17 cellular contexts compared by ENCODE assay signal in the genomic region with DNA sequence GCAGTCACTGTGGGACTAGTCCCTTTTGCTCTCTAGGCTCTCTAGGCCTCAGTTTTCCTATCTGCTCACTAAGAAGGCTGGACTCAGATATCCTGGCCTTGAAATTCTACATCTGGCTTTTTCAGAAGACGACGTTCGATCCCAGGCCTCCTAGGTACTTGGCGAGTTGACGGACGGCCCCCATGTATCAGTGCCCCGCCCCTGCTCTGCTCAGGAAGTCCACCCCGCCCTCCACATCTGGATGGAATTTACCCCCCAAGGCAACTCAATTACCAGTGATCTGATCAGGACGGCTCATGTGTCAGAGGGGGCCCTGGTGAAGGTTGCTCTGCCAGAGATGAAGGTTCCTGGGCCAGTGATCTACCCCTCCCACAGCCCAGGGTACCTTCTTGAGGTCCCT. TPM values are rescaled to one million over a fixed set of nuclear protein-coding genes. Genes with fewer than 3 reads are reported as not detected.
A peak's percentile ranks its signal among the peaks of the same experiment; 100 is the strongest.
DNase-seq lines count a peak whose midpoint lies in the region; ATAC-seq and TF ChIP-seq lines count a peak whose summit lies in the region.
"Had no signal": no experiment of that assay in that cellular context is flagged by ENCODE, and none has a peak within 500 bp of the region (broad histone marks: within the 10 kb centered on the region; RNA-seq: fewer than 3 reads in every experiment).

No MANE protein-coding gene starts in this region.

- 74% methylated on average over 8 of the region's 9 CpGs for WGBS in mesenchymal stem cell
- WGBS in transverse colon (ENCODE audit: low coverage in 1 of 2), 2 donors, result 72% methylated on average over 9 of the region's 9 CpGs; no CpG with 5 or more reads in 1 of the 2 donors

- H4K8ac ChIP-seq in mesenchymal stem cell (ENCODE audit: low read length), result peak overlapping the region; percentile 14

- ATAC-seq in RWPE2 (ENCODE audit: low read depth), result no peak
- ATAC-seq in thoracic aorta (ENCODE audit: insufficient number of reproducible peaks, low FRiP score, low read depth), result no peak
- ATAC-seq: activated naive CD8-positive, alpha-beta T cell treated with anti-CD3 and anti-CD28 coated beads, Interleukin-2, amount 50 U/mL, for 24 hours; WTC11 had no signal

- in situ Hi-C loops in transverse colon (cut with MboI; ENCODE audit: low pct_ligation_motif_present in 1 of 4, low pct_unique_long_range_greater_than_20kb in 1 of 4, low sequenced_read_pairs in 3 of 4), result no loop called here

- H3K14ac ChIP-seq in mesenchymal stem cell (ENCODE audit: low read length in 2 of 2), result no peak overlapping the region

- no peak for TF ChIP-seq EP300 in transverse colon (IDR thresholded peaks at IDR 0.05; ENCODE audit: low read depth)

- H3K27me3 ChIP-seq in RWPE2 (ENCODE audit: insufficient read depth, poor library complexity, severe bottlenecking) (no peaks in the 10 kb centered on the region), mesenchymal stem cell (ENCODE audit: control insufficient read depth in 1 of 2, insufficient read depth in 1 of 2, low read length in 2 of 2) (peaks cover 0 to 33% of the 10 kb centered on the region in 2 experiments), thoracic aorta (replicated peaks; ENCODE audit: insufficient read depth) (no peaks in the 10 kb centered on the region), transverse colon (no peaks in the 10 kb centered on the region)
- H3K27me3 ChIP-seq in CD8-positive, alpha-beta memory T cell (ENCODE audit: insufficient read depth, low read length, poor library complexity, severe bottlenecking), result no peaks in the 10 kb centered on the region

- H3K18ac ChIP-seq in mesenchymal stem cell (ENCODE audit: low read depth in 1 of 2, low read length in 2 of 2), result no peak overlapping the region

- H3K9me3 ChIP-seq in RWPE2 (ENCODE audit: severe bottlenecking) (no peaks in the 10 kb centered on the region), mesenchymal stem cell (ENCODE audit: control insufficient read depth, low read length) (no peaks in the 10 kb centered on the region), thoracic aorta (no peaks in the 10 kb centered on the region), transverse colon (no peaks in the 10 kb centered on the region)
- no peaks in the 10 kb centered on the region for H3K9me3 ChIP-seq in CD8-positive, alpha-beta memory T cell (ENCODE audit: low read length)

- peak overlapping the region; percentile 22 for H4K91ac ChIP-seq in mesenchymal stem cell (ENCODE audit: low read length)

- no peak overlapping the region for H2BK5ac ChIP-seq in mesenchymal stem cell (ENCODE audit: low read depth, low read length, poor library complexity, severe bottlenecking)

- H3K4me2 ChIP-seq in mesenchymal stem cell (ENCODE audit: low read length, poor library complexity, severe bottlenecking), result no peak overlapping the region

- H3K4me3 Mint-ChIP-seq in CD8-positive, alpha-beta memory T cell, result no peak overlapping the region
- H3K4me3 Mint-ChIP-seq: activated naive CD8-positive, alpha-beta T cell treated with anti-CD3 and anti-CD28 coated beads, Interleukin-2, amount 50 U/mL, for 24 hours; activated T-helper 1 cell treated with anti-CD3 and anti-CD28 coated beads, Interleukin-12 subunit alpha, Interleukin-12 subunit beta, Interleukin-2, Interleukin-4 antibody, amounts not matched to agents 30 ng/mL and 10 ng/mL and 1 ng/mL, durations not matched to agents 14 hours and 24 hours and 36 hours; neural crest cell; WTC11 had no signal

- no peak overlapping the region for H2AK5ac ChIP-seq in mesenchymal stem cell (ENCODE audit: low read length, severe bottlenecking)

- CTCF ChIA-PET in CD8-positive, alpha-beta memory T cell (lab: Charles Lee), result no interaction called here

- H3K79me1 ChIP-seq in mesenchymal stem cell (replicated peaks; ENCODE audit: low read length, poor library complexity, severe bottlenecking), result no peaks in the 10 kb centered on the region

- no peaks in the 10 kb centered on the region for H3K4me1 Mint-ChIP-seq in CD8-positive, alpha-beta memory T cell
- H3K4me1 Mint-ChIP-seq: activated naive CD8-positive, alpha-beta T cell treated with anti-CD3 and anti-CD28 coated beads, Interleukin-2, amount 50 U/mL, for 24 hours had no signal

- no peak for TF ChIP-seq CTCF in RWPE2 (IDR thresholded peaks at IDR 0.05; ENCODE audit: poor library complexity, severe bottlenecking)
- TF ChIP-seq CTCF in coronary artery (IDR thresholded peaks at IDR 0.05), result no peak
- no peak for TF ChIP-seq CTCF in thoracic aorta (IDR thresholded peaks at IDR 0.05)
- TF ChIP-seq CTCF in transverse colon (IDR thresholded peaks at IDR 0.05), result no peak

- no peak overlapping the region for H3K27ac Mint-ChIP-seq in CD8-positive, alpha-beta memory T cell
- H3K27ac Mint-ChIP-seq: activated naive CD8-positive, alpha-beta T cell treated with anti-CD3 and anti-CD28 coated beads, Interleukin-2, amount 50 U/mL, for 24 hours; activated T-helper 1 cell treated with anti-CD3 and anti-CD28 coated beads, Interleukin-12 subunit alpha, Interleukin-12 subunit beta, Interleukin-2, Interleukin-4 antibody, amounts not matched to agents 30 ng/mL and 10 ng/mL and 1 ng/mL, durations not matched to agents 14 hours and 24 hours and 36 hours; WTC11 had no signal

- H3K36me3 ChIP-seq in RWPE2 (ENCODE audit: low read depth) (no peaks in the 10 kb centered on the region), mesenchymal stem cell (ENCODE audit: control insufficient read depth in 1 of 2, insufficient read depth in 2 of 2, low read depth in 1 of 2, low read length in 2 of 2) (no peaks in the 10 kb centered on the region), thoracic aorta (no peaks in the 10 kb centered on the region), transverse colon (no peaks in the 10 kb centered on the region)
- no peaks in the 10 kb centered on the region for H3K36me3 ChIP-seq in CD8-positive, alpha-beta memory T cell (ENCODE audit: insufficient read depth, low read length)

- intact Hi-C loops in transverse colon (cut with DNase I; ENCODE audit: low total_unique reads), result loop anchor here (5.0 kb wide), 1 partner anchor 1419 kb away; no protein-coding TSS in a partner anchor

- H3K27ac ChIP-seq in RWPE2 (ENCODE audit: poor library complexity, severe bottlenecking) (no peak overlapping the region), coronary artery (peak overlapping the region; percentile 66 to 88), mesenchymal stem cell (ENCODE audit: low read length, poor library complexity, severe bottlenecking) (no peak overlapping the region), thoracic aorta (peak overlapping the region; percentile 94 to 99), transverse colon (no peak overlapping the region)
- H3K27ac ChIP-seq in CD8-positive, alpha-beta memory T cell (ENCODE audit: low read depth, low read length), result no peak overlapping the region

- no peaks in the 10 kb centered on the region for H3K9me3 Mint-ChIP-seq in CD8-positive, alpha-beta memory T cell
- H3K9me3 Mint-ChIP-seq: activated naive CD8-positive, alpha-beta T cell treated with anti-CD3 and anti-CD28 coated beads, Interleukin-2, amount 50 U/mL, for 24 hours; activated T-helper 1 cell treated with anti-CD3 and anti-CD28 coated beads, Interleukin-12 subunit alpha, Interleukin-12 subunit beta, Interleukin-2, Interleukin-4 antibody, amounts not matched to agents 30 ng/mL and 10 ng/mL and 1 ng/mL, durations not matched to agents 14 hours and 24 hours and 36 hours; neural crest cell; WTC11 had no signal

- H2AFZ ChIP-seq in mesenchymal stem cell (ENCODE audit: low read depth, low read length), result no peak overlapping the region

- POLR2A ChIA-PET in CD8-positive, alpha-beta memory T cell (lab: Charles Lee), result no interaction called here

- peak overlapping the region; percentile 12 for H2BK15ac ChIP-seq in mesenchymal stem cell (ENCODE audit: low read depth, poor library complexity, severe bottlenecking)

- TF ChIP-seq POLR2A in transverse colon (IDR thresholded peaks at IDR 0.05), result no peak

- no peak overlapping the region for H3K9ac ChIP-seq in mesenchymal stem cell (ENCODE audit: low read length)

- no peak overlapping the region for H2BK120ac ChIP-seq in mesenchymal stem cell (ENCODE audit: low read depth, low read length)

- DNase-seq in RWPE2 (ENCODE audit: low spot score), result peak; percentile 58
- DNase-seq in coronary artery (ENCODE audit: low spot score), result no peak
- DNase-seq in mesenchymal stem cell, result no peak
- no peak for DNase-seq in thoracic aorta (ENCODE audit: low spot score)
- DNase-seq in transverse colon, result no peak
- DNase-seq in T-helper 9 cell, result no peak
- DNase-seq in CD8-positive, alpha-beta memory T cell, result no peak
- no peak for DNase-seq in SHP77 (lab: John Stamatoyannopoulos, UW)
- DNase-seq: activated naive CD8-positive, alpha-beta T cell treated with anti-CD3 and anti-CD28 coated beads, Interleukin-2, amount 50 U/mL, for 24 hours; DMS 273 treated with DMSO at 0.1 percent for 48 hours; NCI-H345; retina; RPMI8226 had no signal

- H3K4me1 ChIP-seq in RWPE2 (ENCODE audit: insufficient read depth, poor library complexity, severe bottlenecking) (peaks cover 22% of the 10 kb centered on the region), mesenchymal stem cell (ENCODE audit: control insufficient read depth, insufficient read depth, low read depth, low read length) (peaks cover 12% of the 10 kb centered on the region), thoracic aorta (ENCODE audit: control insufficient read depth in 1 of 2, low read depth in 2 of 2) (peaks cover 67 to 96% of the 10 kb centered on the region in 2 donors), transverse colon (peaks cover 10 to 40% (median 24%) of the 10 kb centered on the region in 4 donors)
- H3K4me1 ChIP-seq in CD8-positive, alpha-beta memory T cell (ENCODE audit: insufficient read depth, low read length), result no peaks in the 10 kb centered on the region

- H3K36me3 Mint-ChIP-seq in CD8-positive, alpha-beta memory T cell, result no peaks in the 10 kb centered on the region
- H3K36me3 Mint-ChIP-seq: WTC11 had no signal

- H3K4ac ChIP-seq in mesenchymal stem cell (ENCODE audit: low read depth in 1 of 2, low read length in 2 of 2), result no peak overlapping the region

- peaks cover 5 to 9% of the 10 kb centered on the region in 2 donors for H3K27me3 Mint-ChIP-seq in CD8-positive, alpha-beta memory T cell
- H3K27me3 Mint-ChIP-seq: activated naive CD8-positive, alpha-beta T cell treated with anti-CD3 and anti-CD28 coated beads, Interleukin-2, amount 50 U/mL, for 24 hours had no signal

- H3K4me3 ChIP-seq in RWPE2 (ENCODE audit: severe bottlenecking) (no peak overlapping the region), coronary artery (no peak overlapping the region), mesenchymal stem cell (ENCODE audit: insufficient read depth in 1 of 2, low read depth in 1 of 2, low read length in 2 of 2) (no peak overlapping the region), thoracic aorta (no peak overlapping the region), transverse colon (no peak overlapping the region)
- H3K4me3 ChIP-seq in CD8-positive, alpha-beta memory T cell (ENCODE audit: low read length), result no peak overlapping the region

- H2BK12ac ChIP-seq in mesenchymal stem cell (ENCODE audit: low read length in 2 of 2), result no peak overlapping the region

- H3K23ac ChIP-seq in mesenchymal stem cell (ENCODE audit: low read length in 2 of 2), result no peak overlapping the region

RNA-seq across cellular contexts. Expression of gene SYNPO, which starts 44.1 kb away (rescaled TPM):
- polyA plus RNA-seq in mesenchymal stem cell (2013, experiment 1 of 2), result 37.8 TPM
- polyA plus RNA-seq in mesenchymal stem cell (2013, experiment 2 of 2), result 39.1 TPM
- total RNA-seq in thoracic aorta (100 to 1,000 TPM; 191 to 226 TPM), transverse colon (10 to 100 TPM; 15.5 to 89.4 (median 41.8) TPM)
- under 1 TPM in 1 of 2 experiments, not detected in 1; 0.13 TPM for total RNA-seq in CD8-positive, alpha-beta memory T cell
- polyA plus RNA-seq in CD8-positive, alpha-beta memory T cell, result not detected
- total RNA-seq: activated T-helper 1 cell treated with anti-CD3 and anti-CD28 coated beads, Interleukin-12 subunit alpha, Interleukin-12 subunit beta, Interleukin-2, Interleukin-4 antibody, amounts not matched to agents 30 ng/mL and 10 ng/mL and 1 ng/mL, durations not matched to agents 14 hours and 24 hours and 36 hours; T-helper 1 cell treated with Interleukin-12 subunit alpha and Interleukin-12 subunit beta and Interleukin-4 antibody, amounts not matched to agents 30 ng/mL and 1 ng/mL, for 36 hours had no signal

Comparison
In these comparisons a context has a peak if more than half of its experiments do, and no peak if none do; other contexts are left out.
1. H3K27ac ChIP-seq: peak in coronary artery (2 of 2) and thoracic aorta (2 of 2); none in RWPE2 (single experiment), mesenchymal stem cell (single experiment), transverse colon (0 of 4) and CD8-positive, alpha-beta memory T cell (single experiment).
2. RNA of gene SYNPO, which starts 44.1 kb away (total RNA-seq): 191 to 226 TPM in thoracic aorta and 15.5 to 89.4 TPM in transverse colon; 0.13 TPM in CD8-positive, alpha-beta memory T cell; every median in the first group is over 10 times any median in the second.